ENCODE assay signal across 11 cellular contexts in genomic region chr16:21638573-21638975, GRCh38. TPM values are rescaled to one million over a fixed set of nuclear protein-coding genes. Genes with fewer than 3 reads are reported as not detected.
A peak's percentile ranks its signal among the peaks of the same experiment; 100 is the strongest.
DNase-seq lines count a peak whose midpoint lies in the region; ATAC-seq and TF ChIP-seq lines count a peak whose summit lies in the region.
"Had no signal": no experiment of that assay in that cellular context is flagged by ENCODE, and none has a peak within 500 bp of the region (broad histone marks: within the 10 kb centered on the region; RNA-seq: fewer than 3 reads in every experiment).

No MANE protein-coding gene starts in this region.

- BruUV-seq in MCF 10A (replicated peaks; lab: Mats Ljungman, UMichigan), result no TSS peak

- H3K27me3 ChIP-seq in breast epithelium, result no peaks in the 10 kb centered on the region
- H3K27me3 ChIP-seq: heart left ventricle had no signal

- no peaks in the 10 kb centered on the region for H3K9me3 Mint-ChIP-seq in MCF 10A (ENCODE audit: unreplicated experiment)
- H3K9me3 Mint-ChIP-seq in activated CD4-positive, alpha-beta T cell treated with anti-CD3 and anti-CD28 coated beads, Interleukin-2, amount 10 ng/mL, durations not matched to agents 24 days and 14 days, result no peaks in the 10 kb centered on the region

- H3K27me3 Mint-ChIP-seq in MCF 10A (ENCODE audit: insufficient read depth, unreplicated experiment), result no peaks in the 10 kb centered on the region
- H3K27me3 Mint-ChIP-seq in activated CD4-positive, alpha-beta T cell treated with anti-CD3 and anti-CD28 coated beads, Interleukin-2, amount 10 ng/mL, durations not matched to agents 24 days and 14 days, result no peaks in the 10 kb centered on the region
- H3K27me3 Mint-ChIP-seq: B cell had no signal

- H3K4me1 ChIP-seq in breast epithelium, result no peaks in the 10 kb centered on the region

- peak; percentile 69 for ATAC-seq in stimulated activated naive CD8-positive, alpha-beta T cell treated with anti-CD3 and anti-CD28 coated beads, Interleukin-15, Interleukin-2, amounts not matched to agents 100 U/mL and 50 U/mL, for 24 hours
- ATAC-seq in GM18868 (IDR thresholded peaks at IDR 0.05; ENCODE audit: unreplicated experiment), result no peak
- ATAC-seq in HG02981 (IDR thresholded peaks at IDR 0.05; ENCODE audit: unreplicated experiment), result no peak
- ATAC-seq: heart left ventricle, Right ventricle myocardium inferior had no signal

- H3K4me3 Mint-ChIP-seq in MCF 10A (ENCODE audit: unreplicated experiment), result no peak overlapping the region
- no peak overlapping the region for H3K4me3 Mint-ChIP-seq in activated CD4-positive, alpha-beta T cell treated with anti-CD3 and anti-CD28 coated beads, Interleukin-2, amount 10 ng/mL, durations not matched to agents 24 days and 14 days
- H3K4me3 Mint-ChIP-seq: B cell had no signal

- intact Hi-C loops in MCF 10A (cut with micrococcal nuclease) (loop anchor here (1.0 kb wide), 1 partner anchor 38 kb away; no protein-coding TSS in a partner anchor), breast epithelium (cut with DNase I; ENCODE audit: low total_unique reads) (no loop called here)
- intact Hi-C loops in activated CD4-positive, alpha-beta T cell treated with anti-CD3 and anti-CD28 coated beads, Interleukin-2, amount 10 ng/mL, durations not matched to agents 24 days and 14 days (cut with micrococcal nuclease), result no loop called here

- no peaks in the 10 kb centered on the region for H3K9me3 ChIP-seq in breast epithelium
- H3K9me3 ChIP-seq: heart left ventricle had no signal

- no peak for TF ChIP-seq POLR2A in breast epithelium (IDR thresholded peaks at IDR 0.05)

- peaks cover 8% of the 10 kb centered on the region for H3K36me3 Mint-ChIP-seq in MCF 10A (ENCODE audit: insufficient read depth, unreplicated experiment)
- peaks cover 9% of the 10 kb centered on the region for H3K36me3 Mint-ChIP-seq in activated CD4-positive, alpha-beta T cell treated with anti-CD3 and anti-CD28 coated beads, Interleukin-2, amount 10 ng/mL, durations not matched to agents 24 days and 14 days (ENCODE audit: low read depth)

- POLR2A ChIA-PET in MCF 10A (lab: Yijun Ruan, JAX), result interaction anchor here (0.6 to 2.0 kb wide), 10 partner anchors 16 to 1958 kb away, joined by 3 to 12 read pairs (median 4); partner anchors contain the start of genes NDUFAB1 and UQCRC2

- H3K27ac Mint-ChIP-seq in MCF 10A (ENCODE audit: low read depth, unreplicated experiment), result peak overlapping the region; percentile 18
- H3K27ac Mint-ChIP-seq in activated CD4-positive, alpha-beta T cell treated with anti-CD3 and anti-CD28 coated beads, Interleukin-2, amount 10 ng/mL, durations not matched to agents 24 days and 14 days, result peak overlapping the region; percentile 76
- H3K27ac Mint-ChIP-seq: B cell had no signal

- no peak overlapping the region for H3K4me3 ChIP-seq in breast epithelium
- H3K4me3 ChIP-seq: heart left ventricle had no signal

- H3K36me3 ChIP-seq in breast epithelium, result no peaks in the 10 kb centered on the region

- TF ChIP-seq CTCF in MCF 10A (IDR thresholded peaks at IDR 0.05; ENCODE audit: unreplicated experiment) (no peak), breast epithelium (IDR thresholded peaks at IDR 0.05) (no peak)

- peak; percentile 51 for DNase-seq in MCF 10A (ENCODE audit: unreplicated experiment)
- no peak for DNase-seq in breast epithelium (ENCODE audit: low spot score in 2 of 2)
- peak; percentile 64 for DNase-seq in activated CD4-positive, alpha-beta T cell treated with anti-CD3 and anti-CD28 coated beads, Interleukin-2, amount 10 ng/mL, durations not matched to agents 24 days and 14 days
- peak; percentile 28 for DNase-seq in fibroblast of peridontal ligament (ENCODE audit: extremely low read depth)
- DNase-seq in stimulated activated naive CD8-positive, alpha-beta T cell treated with anti-CD3 and anti-CD28 coated beads, Interleukin-15, Interleukin-2, amounts not matched to agents 100 U/mL and 50 U/mL, for 24 hours, result no peak
- DNase-seq in NK-92 treated with Interleukin-12 subunit alpha and Interleukin-12 subunit beta, amount 100 ng/mL, for 24 hours (lab: John Stamatoyannopoulos, UW), result no peak
- DNase-seq: heart left ventricle had no signal

- no peak overlapping the region for H3K27ac ChIP-seq in breast epithelium

- peaks cover 8% of the 10 kb centered on the region for H3K4me1 Mint-ChIP-seq in MCF 10A (ENCODE audit: insufficient read depth, unreplicated experiment)
- peaks cover 18% of the 10 kb centered on the region for H3K4me1 Mint-ChIP-seq in activated CD4-positive, alpha-beta T cell treated with anti-CD3 and anti-CD28 coated beads, Interleukin-2, amount 10 ng/mL, durations not matched to agents 24 days and 14 days

- CTCF ChIA-PET in MCF 10A (lab: Yijun Ruan, JAX), result interaction anchor here (0.6 to 12.5 kb wide), 7 partner anchors 16 to 1206 kb away, joined by 3 to 104 read pairs (median 15); no protein-coding TSS in a partner anchor

RNA-seq across cellular contexts. Expression of gene IGSF6, which starts 13.8 kb away (rescaled TPM):
- total RNA-seq in MCF 10A (2022) (not detected in 2 replicates), breast epithelium (10 to 100 TPM in 1 of 3 donors, 1 to 10 TPM in 1, under 1 TPM in 1; 0.33 to 13.2 (median 6.7) TPM)
- not detected in 2 replicates for total RNA-seq in activated CD4-positive, alpha-beta T cell treated with anti-CD3 and anti-CD28 coated beads, Interleukin-2, amount 10 ng/mL, durations not matched to agents 24 days and 14 days

RNA-seq across cellular contexts. Expression of gene OTOA, which starts 25.2 kb away (rescaled TPM):
- total RNA-seq in MCF 10A (2022), result 0.12 and 0.17 TPM in 2 replicates
- total RNA-seq in breast epithelium, result 1 to 10 TPM in 1 of 3 donors, under 1 TPM in 1, not detected in 1; 0.96 to 1.5 TPM
- 0.12 TPM in 1 of 2 replicates, not detected in the other for total RNA-seq in activated CD4-positive, alpha-beta T cell treated with anti-CD3 and anti-CD28 coated beads, Interleukin-2, amount 10 ng/mL, durations not matched to agents 24 days and 14 days
- total RNA-seq: Right ventricle myocardium inferior had no signal

RNA-seq across cellular contexts. Expression of gene METTL9, which starts 39.2 kb away (rescaled TPM):
- 63.9 and 67.6 TPM in 2 replicates for total RNA-seq in MCF 10A (2022)
- total RNA-seq in breast epithelium, result 100 to 1,000 TPM; 121 to 162 (median 136) TPM
- 65.6 and 66.7 TPM in 2 replicates for total RNA-seq in activated CD4-positive, alpha-beta T cell treated with anti-CD3 and anti-CD28 coated beads, Interleukin-2, amount 10 ng/mL, durations not matched to agents 24 days and 14 days

Comparison
In these comparisons a context has a peak if more than half of its experiments do, and no peak if none do; other contexts are left out.
1. DNase-seq: peak in MCF 10A (single experiment), activated CD4-positive, alpha-beta T cell treated with anti-CD3 and anti-CD28 coated beads, Interleukin-2, amount 10 ng/mL, durations not matched to agents 24 days and 14 days (single experiment) and fibroblast of peridontal ligament (single experiment); none in breast epithelium (0 of 2), stimulated activated naive CD8-positive, alpha-beta T cell treated with anti-CD3 and anti-CD28 coated beads, Interleukin-15, Interleukin-2, amounts not matched to agents 100 U/mL and 50 U/mL, for 24 hours (single experiment) and NK-92 treated with Interleukin-12 subunit alpha and Interleukin-12 subunit beta, amount 100 ng/mL, for 24 hours (single experiment).